In the genomic region with DNA sequence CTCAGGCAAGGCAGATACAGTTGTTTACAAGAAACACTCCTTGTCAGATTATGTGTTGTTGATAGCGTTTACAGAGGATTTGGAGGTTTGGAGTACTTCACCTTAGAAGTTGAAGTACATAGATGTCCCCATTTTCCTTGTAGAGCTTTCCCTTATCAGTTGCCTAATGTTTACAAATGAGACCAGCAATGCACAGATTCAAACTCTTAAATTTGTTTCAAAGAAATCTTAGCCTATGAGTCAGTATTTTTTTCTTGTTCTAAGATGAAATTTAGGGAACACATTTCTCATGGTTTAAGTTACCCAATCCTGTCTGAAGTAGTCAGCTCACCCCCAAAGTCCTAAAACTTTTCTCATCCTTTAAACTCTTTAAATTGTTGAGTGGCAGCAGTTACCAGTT, we compare ENCODE assay signal across 24 cellular contexts.
"Had no signal": no experiment of that assay in that cellular context is flagged by ENCODE, and none has a peak within 500 bp of the region (broad histone marks: within the 10 kb centered on the region; RNA-seq: fewer than 3 reads in every experiment).

No MANE protein-coding gene starts in this region.

- H3K4me3 Mint-ChIP-seq: activated naive CD8-positive, alpha-beta T cell treated with anti-CD3 and anti-CD28 coated beads, Interleukin-2, amount 50 U/mL, for 24 hours; activated T-cell treated with anti-CD3 and anti-CD28 coated beads, Interleukin-2, amount 50 U/mL, for 4 hours; T-helper 17 cell; WTC11 had no signal

- H3K4me1 Mint-ChIP-seq: activated naive CD8-positive, alpha-beta T cell treated with anti-CD3 and anti-CD28 coated beads, Interleukin-2, amount 50 U/mL, for 24 hours; T-helper 17 cell had no signal

- ATAC-seq: activated naive CD4-positive, alpha-beta T cell treated with anti-CD3 and anti-CD28 coated beads, Interleukin-2, amount 50 U/mL, for 72 hours; activated naive CD8-positive, alpha-beta T cell treated with anti-CD3 and anti-CD28 coated beads, Interleukin-2, amount 50 U/mL, for 24 hours; activated T-cell treated with anti-CD3 and anti-CD28 coated beads, Interleukin-2, amount 50 U/mL, for 4 hours; T-helper 17 cell; WTC11 had no signal

- H3K27ac Mint-ChIP-seq: activated naive CD4-positive, alpha-beta T cell treated with anti-CD3 and anti-CD28 coated beads, Interleukin-2, amount 50 U/mL, for 72 hours; activated naive CD8-positive, alpha-beta T cell treated with anti-CD3 and anti-CD28 coated beads, Interleukin-2, amount 50 U/mL, for 24 hours; T-helper 17 cell; WTC11 had no signal

- H3K4me3 ChIP-seq: cardiac muscle cell, PC-9 had no signal

- DNase-seq: activated CD4-positive, alpha-beta T cell treated with anti-CD3 and anti-CD28 coated beads for 48 hours; activated CD4-positive, alpha-beta T cell treated with anti-CD3 and anti-CD28 coated beads, Interleukin-2, amount 50 U/mL, for 48 hours; activated CD4-positive, CD25-positive, alpha-beta regulatory T cell treated with anti-CD3 and anti-CD28 coated beads, Interleukin-2, amount 50 U/mL, for 72 hours; activated CD8-positive, alpha-beta memory T cell treated with anti-CD3 and anti-CD28 coated beads for 24 hours; activated effector memory CD4-positive, alpha-beta T cell treated with anti-CD3 and anti-CD28 coated beads, Interleukin-2, amount 50 U/mL, for 16 hours; activated naive CD4-positive, alpha-beta T cell treated with Interleukin-2 at 50 U/mL for 16 hours; activated naive CD8-positive, alpha-beta T cell treated with anti-CD3 and anti-CD28 coated beads, Interleukin-2, amount 50 U/mL, for 24 hours; activated T-cell treated with anti-CD3 and anti-CD28 coated beads, Interleukin-2, amount 50 U/mL, for 4 hours; brain microvascular endothelial cell; Karpas-422; MM.1S; NCI-H1092; NCI-H1417; NCI-H1930; NCI-H2171; NCI-H226; NCI-H526 treated with DMSO at 0.1 percent for 48 hours; SHP77 treated with DMSO at 0.1 percent for 48 hours; T-helper 17 cell; T-helper 9 cell had no signal

- H3K27me3 ChIP-seq: brain microvascular endothelial cell, cardiac muscle cell had no signal

- H3K27ac ChIP-seq: brain microvascular endothelial cell, cardiac muscle cell, PC-9 had no signal

- H3K4me2 ChIP-seq: PC-9 had no signal

- H2AFZ ChIP-seq: PC-9 had no signal

- H3K27me3 Mint-ChIP-seq: T-helper 17 cell had no signal

- H3K36me3 ChIP-seq: brain microvascular endothelial cell, cardiac muscle cell had no signal
